ENCODE assay signal across 8 cellular contexts in the genomic region with DNA sequence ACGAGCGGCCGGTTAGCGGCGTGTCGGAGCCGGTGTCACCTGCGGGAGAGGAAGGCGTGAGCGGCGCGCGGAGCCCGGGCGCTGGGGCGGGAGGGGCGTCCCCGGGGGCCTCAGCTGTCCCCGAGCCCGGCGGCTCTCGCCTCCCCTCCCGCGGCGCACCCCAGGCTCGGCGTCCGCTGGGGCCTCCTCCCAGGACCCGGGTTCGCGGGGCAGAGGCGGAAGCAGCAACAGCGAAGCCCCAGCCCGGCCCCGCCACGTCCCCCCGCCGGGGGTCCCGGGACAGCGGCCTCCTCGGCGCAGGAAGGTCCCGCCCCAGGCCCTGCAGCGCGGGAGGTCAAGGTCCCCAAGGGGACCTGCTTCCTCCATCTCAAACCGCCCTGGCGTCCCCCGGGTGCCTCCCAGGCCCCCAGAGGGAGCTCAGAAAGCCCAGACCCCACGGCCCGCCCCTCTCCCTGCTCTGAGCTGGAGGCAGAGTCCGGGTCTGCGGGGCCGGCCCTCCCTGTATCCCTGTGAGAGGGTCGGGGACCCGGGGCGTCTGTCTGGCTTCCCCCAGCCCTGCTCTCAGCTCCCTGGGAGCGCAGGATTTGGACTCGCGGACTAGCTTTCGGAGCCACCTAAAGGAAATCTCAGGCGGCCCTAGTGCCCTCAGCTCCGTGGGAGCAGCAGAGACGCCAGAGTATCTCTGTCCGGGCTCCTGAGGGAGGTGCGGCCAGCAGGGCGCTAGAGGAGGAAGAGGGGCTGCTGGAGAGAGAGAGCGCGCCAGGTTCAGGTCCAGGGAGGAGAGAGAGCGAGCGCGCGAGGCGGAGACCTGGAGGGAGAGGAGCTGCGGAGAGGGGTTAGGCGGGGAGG. TPM values are rescaled to one million over a fixed set of nuclear protein-coding genes. Genes with fewer than 3 reads are reported as not detected.
A peak's percentile ranks its signal among the peaks of the same experiment; 100 is the strongest.
DNase-seq lines count a peak whose midpoint lies in the region; ATAC-seq and TF ChIP-seq lines count a peak whose summit lies in the region.

No MANE protein-coding gene starts in this region.

- peak overlapping the region; percentile 33 for H3K27ac ChIP-seq in epithelial cell of prostate
- peak overlapping the region; percentile 39 to 88 (median 82) for H3K27ac ChIP-seq in tibial nerve

- peak overlapping the region; percentile 90 for H3K4me3 Mint-ChIP-seq in HFFc6

- peak overlapping the region; percentile 56 for H3K4me3 ChIP-seq in mucosa of descending colon
- peak overlapping the region; percentile 67 to 96 (median 74) for H3K4me3 ChIP-seq in tibial nerve

- 4 to 15% methylated on average over 22 to 30 of the region's 75 CpGs for WGBS in tibial nerve, 2 donors

- H3K27me3 Mint-ChIP-seq in HFFc6 (ENCODE audit: insufficient read depth), result peaks cover 10% of the 10 kb centered on the region

- TF ChIP-seq CTCF in HFFc6 (IDR thresholded peaks at IDR 0.05), result no peak
- TF ChIP-seq CTCF in mucosa of descending colon (IDR thresholded peaks at IDR 0.05), result no peak
- TF ChIP-seq CTCF in tibial nerve (IDR thresholded peaks at IDR 0.05), result no peak

- TF ChIP-seq POLR2A in tibial nerve (IDR thresholded peaks at IDR 0.05), result no peak

- DNase-seq in NCI-H2081 (lab: John Stamatoyannopoulos, UW), result peak; percentile 27 to 45
- no peak for DNase-seq in NCI-H2081 treated with DMSO at 0.1 percent for 48 hours (lab: John Stamatoyannopoulos, UW)
- DNase-seq in HFFc6, result peak; percentile 14
- DNase-seq in M059J (ENCODE audit: low read depth), result peak; percentile 55
- peak; percentile 14 to 19 for DNase-seq in activated CD4-positive, alpha-beta T cell treated with anti-CD3 and anti-CD28 coated beads, Interleukin-2, amount 50 U/mL, for 24 hours (ENCODE audit: low read depth in 1 of 2, low spot score in 1 of 2)
- no peak for DNase-seq in epithelial cell of prostate (ENCODE audit: low read depth, low spot score)
- peak in 2 of 3 donors; percentile 38 to 74 for DNase-seq in mucosa of descending colon
- DNase-seq in tibial nerve (ENCODE audit: low spot score in 2 of 2), result peak in 1 of 2 donors; percentile 13

- H3K27me3 ChIP-seq in tibial nerve, result peaks cover 0 to 39% of the 10 kb centered on the region in 2 donors

- intact Hi-C loops in mucosa of descending colon (cut with DNase I, micrococcal nuclease), result no loop called here

- H3K9me3 ChIP-seq in mucosa of descending colon (no peaks in the 10 kb centered on the region), tibial nerve (no peaks in the 10 kb centered on the region)

- H3K9me3 Mint-ChIP-seq in HFFc6, result no peaks in the 10 kb centered on the region

- H3K4me1 Mint-ChIP-seq in HFFc6 (ENCODE audit: low read depth), result peaks cover 9% of the 10 kb centered on the region

- peaks cover 8% of the 10 kb centered on the region; the same call in 1 of the 2 replicates for H3K36me3 Mint-ChIP-seq in HFFc6 (ENCODE audit: low read depth)

- H3K4me1 ChIP-seq in mucosa of descending colon (ENCODE audit: low read depth) (peaks cover 25% of the 10 kb centered on the region), tibial nerve (peaks cover 0 to 40% (median 24%) of the 10 kb centered on the region in 4 donors)

- ATAC-seq in mucosa of descending colon, result peak; percentile 31

- H3K36me3 ChIP-seq in mucosa of descending colon (ENCODE audit: low read depth) (no peaks in the 10 kb centered on the region), tibial nerve (peaks cover 0 to 33% (median 0%) of the 10 kb centered on the region in 3 donors)

- no peak overlapping the region for H3K27ac Mint-ChIP-seq in HFFc6

- no peak for TF ChIP-seq EP300 in tibial nerve (IDR thresholded peaks at IDR 0.05)

RNA-seq across cellular contexts. Expression of a gene that starts 30.6 kb away (rescaled TPM):
- 10 to 100 TPM; 46.8 to 54.1 (median 50.3) TPM for total RNA-seq in HFFc6 (2021; fragmentation: NEBNext Ultra II Directional; extraction: Animal tissue kit (Norgen Biotek cat#: 25700))
- total RNA-seq in M059J (2014; rRNA removed; shearing (Covaris generic)), result 32.2 and 36.7 TPM in 2 replicates
- 10 to 100 TPM; 67.0 to 89.1 (median 76.8) TPM for total RNA-seq in mucosa of descending colon
- total RNA-seq in tibial nerve, result 10 to 100 TPM; 53.5 to 98.4 (median 58.8) TPM

RNA-seq across cellular contexts. Expression of a gene that starts 50.7 kb away (rescaled TPM):
- under 1 TPM; 0.63 to 1.00 (median 0.74) TPM for total RNA-seq in HFFc6 (2021; fragmentation: NEBNext Ultra II Directional; extraction: Animal tissue kit (Norgen Biotek cat#: 25700))
- total RNA-seq in M059J (2014; rRNA removed; shearing (Covaris generic)), result 2.9 and 3.0 TPM in 2 replicates
- total RNA-seq in mucosa of descending colon, result 100 to 1,000 TPM in 1 of 3 donors, 10 to 100 TPM in 2; 29.2 to 272 (median 77.7) TPM
- 10 to 100 TPM; 11.4 to 32.7 (median 17.9) TPM for total RNA-seq in tibial nerve

Comparison
In these comparisons a context has a peak if more than half of its experiments do, and no peak if none do; other contexts are left out.
1. DNase-seq: peak in NCI-H2081 (2 of 2), HFFc6 (single experiment), M059J (single experiment), activated CD4-positive, alpha-beta T cell treated with anti-CD3 and anti-CD28 coated beads, Interleukin-2, amount 50 U/mL, for 24 hours (2 of 2) and mucosa of descending colon (2 of 3); none in NCI-H2081 treated with DMSO at 0.1 percent for 48 hours (single experiment) and epithelial cell of prostate (single experiment).